ENCODE assay signal across 13 cellular contexts in the genomic region with DNA sequence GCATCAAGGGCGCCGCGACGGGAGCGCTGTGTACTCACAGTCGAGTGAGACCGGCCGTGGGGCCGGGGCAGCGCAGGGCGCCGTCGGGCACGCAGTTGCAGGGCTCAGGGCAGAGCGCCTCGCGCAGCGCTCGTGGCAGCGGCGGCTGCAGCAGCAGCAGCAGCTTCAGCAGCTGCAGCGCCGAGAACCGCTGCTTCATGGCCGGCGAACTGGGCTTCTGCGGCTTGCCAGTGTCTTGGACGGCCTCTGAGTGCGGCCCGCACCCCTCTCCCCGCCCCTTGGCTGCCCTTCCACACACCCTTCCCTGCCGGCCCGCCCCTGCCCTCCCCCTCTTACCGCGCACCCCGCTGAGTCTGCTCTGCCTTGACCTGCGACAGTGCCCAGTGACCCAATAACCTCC. TPM values are rescaled to one million over a fixed set of nuclear protein-coding genes. Genes with fewer than 3 reads are reported as not detected.
DNase-seq lines count a peak whose midpoint lies in the region; ATAC-seq and TF ChIP-seq lines count a peak whose summit lies in the region.
"Had no signal": no experiment of that assay in that cellular context is flagged by ENCODE, and none has a peak within 500 bp of the region (broad histone marks: within the 10 kb centered on the region; RNA-seq: fewer than 3 reads in every experiment).

Gene LHCGR, minus strand, starts transcription at position 252 of the 400 bp plus-strand sequence. Its CDS starts 53 bp downstream, at position 199.

- ATAC-seq in IMR-90 (ENCODE audit: low read depth) (peak; percentile 92), gastroesophageal sphincter (peak; percentile 55)
- ATAC-seq in activated CD8-positive, alpha-beta T cell treated with anti-CD3 and anti-CD28 coated beads, Interleukin-2, amount 10 ng/mL, durations not matched to agents 7 days and 5 days = no peak

- H3K56ac ChIP-seq in IMR-90 (ENCODE audit: extremely low read depth, insufficient read depth, low read length) = no peak within 1 kb of the TSS

- H2BK120ac ChIP-seq in IMR-90 (ENCODE audit: low read depth, low read length) = peak within 1 kb of the TSS; percentile 50; the same call in 1 of the 2 replicates

- 0 out of 2 replicates have a peak within 1 kb of the TSS, but pooled peaks have one; percentile 1 for H2BK20ac ChIP-seq in IMR-90 (ENCODE audit: low read depth, low read length)

- H3K27ac ChIP-seq in AG04450 (ENCODE audit: low read depth, low read length) (no peak within 1 kb of the TSS), IMR-90 (ENCODE audit: insufficient read depth, low read length) (no peak within 1 kb of the TSS), gastroesophageal sphincter (peak within 1 kb of the TSS in 2 of 4 donors; percentile 29 to 74)

- no peak within 1 kb of the TSS for H3K23ac ChIP-seq in IMR-90 (ENCODE audit: low read depth, low read length)

- no peak within 1 kb of the TSS for H3K27ac Mint-ChIP-seq in nephron progenitor cell
- H3K27ac Mint-ChIP-seq in activated CD8-positive, alpha-beta T cell treated with anti-CD3 and anti-CD28 coated beads, Interleukin-2, amount 10 ng/mL, durations not matched to agents 7 days and 5 days = no peak within 1 kb of the TSS
- H3K27ac Mint-ChIP-seq: CD4-positive, CD25-positive, alpha-beta regulatory T cell; HFFc6 had no signal

- H3K9me3 ChIP-seq in AG04450 (ENCODE audit: control insufficient read depth, insufficient read depth, low read length) (no peaks in the 10 kb centered on the region), IMR-90 (ENCODE audit: control insufficient read depth, insufficient read depth, low read length) (no peaks in the 10 kb centered on the region), gastroesophageal sphincter (no peaks in the 10 kb centered on the region)

- H2AFZ ChIP-seq in IMR-90 (replicated peaks; ENCODE audit: low read length, poor library complexity) = peak within 1 kb of the TSS; percentile 74

- H4K20me1 ChIP-seq in IMR-90 (ENCODE audit: insufficient read depth, low read length) = no peaks in the 10 kb centered on the region

- no peaks in the 10 kb centered on the region for H3K79me1 ChIP-seq in IMR-90 (ENCODE audit: low read depth in 1 of 2, low read length in 2 of 2)

- H3K4me3 ChIP-seq in AG04450 (ENCODE audit: low read depth, low read length) = peak within 1 kb of the TSS; percentile 56
- H3K4me3 ChIP-seq in IMR-90 (ENCODE audit: insufficient read depth, low read depth, low read length) = peak within 1 kb of the TSS; percentile 33
- H3K4me3 ChIP-seq in gastroesophageal sphincter = peak within 1 kb of the TSS; percentile 4 to 49

- CTCF ChIA-PET in AG04450 (lab: Charles Lee) = no interaction called here
- CTCF ChIA-PET in IMR-90 (lab: Yijun Ruan, JAX) = no interaction called here
- CTCF ChIA-PET in activated CD8-positive, alpha-beta T cell treated with anti-CD3 and anti-CD28 coated beads, Interleukin-2, amount 10 ng/mL, durations not matched to agents 7 days and 5 days (lab: Charles Lee) = no interaction called here

- H2BK5ac ChIP-seq in IMR-90 (ENCODE audit: low read depth, low read length, poor library complexity, severe bottlenecking) = no peak within 1 kb of the TSS

- dilution Hi-C loops in IMR-90 (cut with HindIII; ENCODE audit: low sequenced_read_pairs, unreplicated experiment) = no loop called here

- 0 out of 2 replicates have a peak within 1 kb of the TSS, but pooled peaks have one; percentile 5 for H3K4ac ChIP-seq in IMR-90 (ENCODE audit: low read depth, low read length)

- H3K9me3 Mint-ChIP-seq in nephron progenitor cell = no peaks in the 10 kb centered on the region
- no peaks in the 10 kb centered on the region for H3K9me3 Mint-ChIP-seq in activated CD8-positive, alpha-beta T cell treated with anti-CD3 and anti-CD28 coated beads, Interleukin-2, amount 10 ng/mL, durations not matched to agents 7 days and 5 days (ENCODE audit: insufficient read depth)

- H3K4me2 ChIP-seq in IMR-90 (ENCODE audit: low read depth, low read length) = peak within 1 kb of the TSS; percentile 64

- no peak for TF ChIP-seq RAD21 in IMR-90 (IDR thresholded peaks at IDR 0.05; ENCODE audit: low read length)

- H3K4me3 Mint-ChIP-seq in nephron progenitor cell = peak within 1 kb of the TSS; percentile 81
- no peak within 1 kb of the TSS for H3K4me3 Mint-ChIP-seq in activated CD8-positive, alpha-beta T cell treated with anti-CD3 and anti-CD28 coated beads, Interleukin-2, amount 10 ng/mL, durations not matched to agents 7 days and 5 days
- H3K4me3 Mint-ChIP-seq: HFFc6 had no signal

- peak within 1 kb of the TSS in 1 of 2 experiments; percentile 46; a peak in 2 of 4 replicates for H4K8ac ChIP-seq in IMR-90 (ENCODE audit: low read depth in 2 of 2, low read length in 2 of 2)

- H3K27me3 ChIP-seq in AG04450 (ENCODE audit: control insufficient read depth, insufficient read depth, low read length) (no peaks in the 10 kb centered on the region), IMR-90 (ENCODE audit: control insufficient read depth, insufficient read depth, low read length) (peaks cover 7% of the 10 kb centered on the region), gastroesophageal sphincter (peaks cover 6% of the 10 kb centered on the region)

- H3K36me3 ChIP-seq in IMR-90 (ENCODE audit: control insufficient read depth, insufficient read depth, low read length) (no peaks in the 10 kb centered on the region), gastroesophageal sphincter (no peaks in the 10 kb centered on the region)

- peak within 1 kb of the TSS; percentile 37 for H3K9ac ChIP-seq in IMR-90 (ENCODE audit: low read depth, low read length)

- TF ChIP-seq POLR2A in IMR-90 (IDR thresholded peaks at IDR 0.05; ENCODE audit: low read depth, low read length) (no peak), gastroesophageal sphincter (IDR thresholded peaks at IDR 0.05) (no peak)

- POLR2A ChIA-PET in AG04450 (lab: Yijun Ruan, JAX) (interaction anchor here (0.5 kb wide), 1 partner anchor 41 kb away, joined by 3 read pairs; no protein-coding TSS in a partner anchor), IMR-90 (lab: Charles Lee; ENCODE audit: unreplicated experiment) (no interaction called here)
- POLR2A ChIA-PET in activated CD8-positive, alpha-beta T cell treated with anti-CD3 and anti-CD28 coated beads, Interleukin-2, amount 10 ng/mL, durations not matched to agents 7 days and 5 days (lab: Charles Lee) = no interaction called here

- H3K9me1 ChIP-seq in IMR-90 (ENCODE audit: insufficient read depth, low read length) = no peaks in the 10 kb centered on the region

- H3K4me1 Mint-ChIP-seq in nephron progenitor cell = peaks cover 37% of the 10 kb centered on the region
- peaks cover 6% of the 10 kb centered on the region for H3K4me1 Mint-ChIP-seq in activated CD8-positive, alpha-beta T cell treated with anti-CD3 and anti-CD28 coated beads, Interleukin-2, amount 10 ng/mL, durations not matched to agents 7 days and 5 days (ENCODE audit: low read depth)
- H3K4me1 Mint-ChIP-seq: CD4-positive, CD25-positive, alpha-beta regulatory T cell had no signal

- intact Hi-C loops in IMR-90 (cut with micrococcal nuclease) = no loop called here

- in situ Hi-C loops in IMR-90 (cut with MboI; ENCODE audit: low sequenced_read_pairs) = no loop called here
- in situ Hi-C loops in KBM-7 (cut with MboI; ENCODE audit: low pct_unique_long_range_greater_than_20kb, low sequenced_read_pairs) = no loop called here

- peak within 1 kb of the TSS; percentile 75; the same call in 1 of the 2 replicates for H3K14ac ChIP-seq in IMR-90 (replicated peaks; ENCODE audit: low read depth, low read length)

- H2BK15ac ChIP-seq in IMR-90 (ENCODE audit: low read depth, low read length) = no peak within 1 kb of the TSS

- BruUV-seq in IMR-90 (replicated peaks; lab: Mats Ljungman, UMichigan) = no TSS peak

- TF ChIP-seq CTCF in AG04450 (IDR thresholded peaks at IDR 0.05; ENCODE audit: low read depth, low read length) = no peak
- TF ChIP-seq CTCF in IMR-90 (conservative IDR thresholded peaks at IDR 0.05; ENCODE audit: low read depth, low read length) = no peak
- no peak for TF ChIP-seq CTCF in gastroesophageal sphincter (IDR thresholded peaks at IDR 0.05)
- no peak for TF ChIP-seq CTCF in nephron progenitor cell (IDR thresholded peaks at IDR 0.05)

- no peak within 1 kb of the TSS for H2AK9ac ChIP-seq in IMR-90 (replicated peaks; ENCODE audit: low read depth, low read length, poor library complexity)

- no peaks in the 10 kb centered on the region for H3K36me3 Mint-ChIP-seq in nephron progenitor cell (ENCODE audit: low read depth)
- no peaks in the 10 kb centered on the region for H3K36me3 Mint-ChIP-seq in activated CD8-positive, alpha-beta T cell treated with anti-CD3 and anti-CD28 coated beads, Interleukin-2, amount 10 ng/mL, durations not matched to agents 7 days and 5 days (ENCODE audit: low read depth)
- H3K36me3 Mint-ChIP-seq: CD4-positive, CD25-positive, alpha-beta regulatory T cell had no signal

- WGBS in IMR-90 (ENCODE audit: extremely low coverage in 2 of 2, insufficient read length in 1 of 2), 2 experiments = 2% methylated on average over 20 of the region's 37 CpGs; no CpG with 5 or more reads in 1 of the 2 experiments
- 0 to 20% methylated on average over 1 to 14 of the region's 37 CpGs for WGBS in gastroesophageal sphincter (ENCODE audit: low coverage in 1 of 2), 2 donors

- peaks cover 52% of the 10 kb centered on the region for H3K27me3 Mint-ChIP-seq in nephron progenitor cell (ENCODE audit: low read depth, poor library complexity)
- H3K27me3 Mint-ChIP-seq in activated CD8-positive, alpha-beta T cell treated with anti-CD3 and anti-CD28 coated beads, Interleukin-2, amount 10 ng/mL, durations not matched to agents 7 days and 5 days (ENCODE audit: low read depth) = peaks cover 21% of the 10 kb centered on the region

- H3K18ac ChIP-seq in IMR-90 (ENCODE audit: low read depth, low read length) = peak within 1 kb of the TSS; percentile 2; the same call in 1 of the 2 replicates

- no peak within 1 kb of the TSS for H2AK5ac ChIP-seq in IMR-90 (ENCODE audit: low read depth, low read length)

- no peak for TF ChIP-seq EP300 in gastroesophageal sphincter (IDR thresholded peaks at IDR 0.05)

- H3K4me1 ChIP-seq in IMR-90 (ENCODE audit: control insufficient read depth, insufficient read depth, low read length) (peaks cover 3% of the 10 kb centered on the region; the same call in 1 of the 2 replicates), gastroesophageal sphincter (peaks cover 0 to 14% (median 7%) of the 10 kb centered on the region in 3 donors)

- peak within 1 kb of the TSS; percentile 52; the same call in 1 of the 2 replicates for H4K5ac ChIP-seq in IMR-90 (ENCODE audit: low read depth, low read length)

- no peak within 1 kb of the TSS for H4K91ac ChIP-seq in IMR-90 (ENCODE audit: insufficient read depth, low read depth, low read length)

- DNase-seq in AG04450 (ENCODE audit: low read depth, low spot score) (no peak), IMR-90 (no peak), nephron progenitor cell (peak; percentile 58), KBM-7 (no peak), UCSD-AML1 (lab: John Stamatoyannopoulos, UW; ENCODE audit: unreplicated experiment) (no peak), NCI-H345 (lab: John Stamatoyannopoulos, UW) (no peak)
- DNase-seq in activated CD8-positive, alpha-beta T cell treated with anti-CD3 and anti-CD28 coated beads, Interleukin-2, amount 10 ng/mL, durations not matched to agents 7 days and 5 days = no peak
- DNase-seq: CD4-positive, CD25-positive, alpha-beta regulatory T cell; central memory CD4-positive, alpha-beta T cell; HFFc6; NCI-H510A; stimulated activated naive CD4-positive, alpha-beta T cell had no signal

RNA-seq across cellular contexts. Expression of gene LHCGR, which starts in this region (rescaled TPM):
- polyA plus RNA-seq in AG04450 (2011; rRNA removed) (3.4 and 3.8 TPM in 2 replicates), IMR-90 (2012; rRNA removed) (0.03 and 0.10 TPM in 2 replicates)
- polyA minus RNA-seq in AG04450 (2011; rRNA and poly(A)+ RNA removed) = 4.4 and 5.1 TPM in 2 replicates
- total RNA-seq in IMR-90 (2012; rRNA removed) (under 0.01 and 0.18 TPM in 2 replicates), gastroesophageal sphincter (1 to 10 TPM in 3 of 4 donors, under 1 TPM in 1; 0.20 to 2.2 (median 1.5) TPM)
- 0.01 TPM in 1 of 2 replicates, not detected in the other for polyA plus RNA-seq in IMR-90 (2012; cell fraction: cytosol; rRNA removed)
- polyA plus RNA-seq in IMR-90 (2012; cell fraction: nucleus; rRNA removed; ENCODE audit: low replicate concordance) = 0.45 and 0.62 TPM in 2 replicates
- not detected for total RNA-seq in activated CD8-positive, alpha-beta T cell treated with anti-CD3 and anti-CD28 coated beads, Interleukin-2, amount 10 ng/mL, durations not matched to agents 7 days and 5 days
- total RNA-seq: CD4-positive, CD25-positive, alpha-beta regulatory T cell; HFFc6 had no signal
- polyA plus RNA-seq: CD4-positive, CD25-positive, alpha-beta regulatory T cell had no signal

Comparison
In these comparisons a context has a peak if more than half of its experiments do, and no peak if none do; other contexts are left out.
1. Peak in ATAC-seq, H3K4me3 ChIP-seq, H3K9ac ChIP-seq and H3K4me2 ChIP-seq in IMR-90; RNA of the gene not detected or under 1 TPM.